In the genomic region with DNA sequence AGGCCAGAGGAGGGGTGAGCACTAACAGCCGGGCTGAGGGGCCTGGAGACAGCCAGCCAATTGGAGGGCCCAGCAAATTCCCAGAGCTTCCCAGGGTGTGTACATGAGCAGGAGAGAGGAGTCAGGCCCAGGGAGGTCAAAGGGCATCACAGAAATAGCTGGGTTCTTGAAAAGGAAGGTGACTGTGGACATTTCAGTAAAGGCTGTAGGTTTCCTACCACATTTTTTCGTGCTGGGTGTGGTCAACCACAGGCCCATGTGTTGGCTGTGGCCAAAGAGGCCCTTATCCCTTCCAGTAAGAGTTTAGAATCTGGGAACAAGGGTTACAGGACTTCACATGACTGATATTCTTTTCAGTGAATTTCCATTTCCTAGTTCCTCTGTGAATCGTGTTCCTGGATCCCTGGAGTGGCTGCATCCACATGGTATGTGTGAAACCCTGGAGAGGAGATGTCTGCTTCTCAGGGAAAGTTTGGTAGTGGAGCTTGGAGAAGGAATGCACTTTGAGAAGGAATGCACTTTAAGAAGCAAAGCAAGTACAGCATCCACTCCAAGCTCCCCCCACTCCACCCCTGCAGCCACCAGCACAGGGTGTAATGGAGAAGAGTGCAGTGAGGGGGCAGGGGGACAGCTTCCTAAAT, we compare ENCODE assay signal across 2 cellular contexts.
TF ChIP-seq lines count a peak whose summit lies in the region.

No MANE protein-coding gene starts in this region.

TF ChIP-seq in H1, 55 proteins besides CTCF, POLR2A, EP300 and RAD21:
- no peak for TF ChIP-seq HDAC2 (IDR thresholded peaks at IDR 0.05; ENCODE audit: borderline replicate concordance in 1 of 2, low read depth in 2 of 2, low read length in 2 of 2)
- no peak for TF ChIP-seq SRF (IDR thresholded peaks at IDR 0.05; ENCODE audit: low read depth, low read length)
- no peak for TF ChIP-seq SP4 (IDR thresholded peaks at IDR 0.05; ENCODE audit: low read length)
- TF ChIP-seq TBP (IDR thresholded peaks at IDR 0.05; ENCODE audit: low read depth, low read length): no peak
- no peak for TF ChIP-seq SAP30 (IDR thresholded peaks at IDR 0.05; ENCODE audit: insufficient read depth, insufficient replicate concordance, low read length)
- no peak for TF ChIP-seq NRF1 (IDR thresholded peaks at IDR 0.05; ENCODE audit: low read depth, low read length)
- TF ChIP-seq POU5F1 (IDR thresholded peaks at IDR 0.05; ENCODE audit: low read depth, low read length): no peak
- TF ChIP-seq SIN3A (conservative IDR thresholded peaks at IDR 0.05 in 1 of 2, IDR thresholded peaks at IDR 0.05 in 1 of 2; ENCODE audit: low read depth in 1 of 2, low read length in 2 of 2): no peak
- TF ChIP-seq POLR2AphosphoS5 (IDR thresholded peaks at IDR 0.05; ENCODE audit: low read depth, low read length): no peak
- no peak for TF ChIP-seq SP2 (IDR thresholded peaks at IDR 0.05; ENCODE audit: low read length)
- no peak for TF ChIP-seq TAF1 (IDR thresholded peaks at IDR 0.05; ENCODE audit: low read depth, low read length)
- no peak for TF ChIP-seq PHF8 (conservative IDR thresholded peaks at IDR 0.05; ENCODE audit: low read depth, low read length)
- no peak for TF ChIP-seq HDAC6 (IDR thresholded peaks at IDR 0.05; ENCODE audit: low read depth, low read length)
- TF ChIP-seq CTBP2 (IDR thresholded peaks at IDR 0.05; ENCODE audit: borderline replicate concordance, insufficient read depth, insufficient read length, low read length): no peak
- no peak for TF ChIP-seq CHD1 (IDR thresholded peaks at IDR 0.05; ENCODE audit: low read depth, low read length)
- no peak for TF ChIP-seq KDM4A (IDR thresholded peaks at IDR 0.05; ENCODE audit: low read depth, low read length, severe bottlenecking)
- no peak for TF ChIP-seq BACH1 (IDR thresholded peaks at IDR 0.05; ENCODE audit: low read length)
- TF ChIP-seq, protein P1, sequence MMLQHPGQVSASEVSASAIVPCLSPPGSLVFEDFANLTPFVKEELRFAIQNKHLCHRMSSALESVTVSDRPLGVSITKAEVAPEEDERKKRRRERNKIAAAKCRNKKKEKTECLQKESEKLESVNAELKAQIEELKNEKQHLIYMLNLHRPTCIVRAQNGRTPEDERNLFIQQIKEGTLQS (IDR thresholded peaks at IDR 0.05; ENCODE audit: insufficient read depth, low read depth, low read length): no peak

TF ChIP-seq in GM23338, 12 proteins besides CTCF, POLR2A, EP300 and RAD21:
- TF ChIP-seq ZNF114 (CRISPR knock-in tag; IDR thresholded peaks at IDR 0.05) (no peak), EZH2 (IDR thresholded peaks at IDR 0.05; ENCODE audit: low read depth, unreplicated experiment) (no peak), STAT1 (IDR thresholded peaks at IDR 0.05; ENCODE audit: unreplicated experiment) (no peak), JUNB (IDR thresholded peaks at IDR 0.05; ENCODE audit: unreplicated experiment) (no peak), ZNF331 (CRISPR knock-in tag; IDR thresholded peaks at IDR 0.05; ENCODE audit: low read depth) (no peak), EZH2phosphoT487 (IDR thresholded peaks at IDR 0.05; ENCODE audit: unreplicated experiment) (no peak)
- TF ChIP-seq, protein P2, sequence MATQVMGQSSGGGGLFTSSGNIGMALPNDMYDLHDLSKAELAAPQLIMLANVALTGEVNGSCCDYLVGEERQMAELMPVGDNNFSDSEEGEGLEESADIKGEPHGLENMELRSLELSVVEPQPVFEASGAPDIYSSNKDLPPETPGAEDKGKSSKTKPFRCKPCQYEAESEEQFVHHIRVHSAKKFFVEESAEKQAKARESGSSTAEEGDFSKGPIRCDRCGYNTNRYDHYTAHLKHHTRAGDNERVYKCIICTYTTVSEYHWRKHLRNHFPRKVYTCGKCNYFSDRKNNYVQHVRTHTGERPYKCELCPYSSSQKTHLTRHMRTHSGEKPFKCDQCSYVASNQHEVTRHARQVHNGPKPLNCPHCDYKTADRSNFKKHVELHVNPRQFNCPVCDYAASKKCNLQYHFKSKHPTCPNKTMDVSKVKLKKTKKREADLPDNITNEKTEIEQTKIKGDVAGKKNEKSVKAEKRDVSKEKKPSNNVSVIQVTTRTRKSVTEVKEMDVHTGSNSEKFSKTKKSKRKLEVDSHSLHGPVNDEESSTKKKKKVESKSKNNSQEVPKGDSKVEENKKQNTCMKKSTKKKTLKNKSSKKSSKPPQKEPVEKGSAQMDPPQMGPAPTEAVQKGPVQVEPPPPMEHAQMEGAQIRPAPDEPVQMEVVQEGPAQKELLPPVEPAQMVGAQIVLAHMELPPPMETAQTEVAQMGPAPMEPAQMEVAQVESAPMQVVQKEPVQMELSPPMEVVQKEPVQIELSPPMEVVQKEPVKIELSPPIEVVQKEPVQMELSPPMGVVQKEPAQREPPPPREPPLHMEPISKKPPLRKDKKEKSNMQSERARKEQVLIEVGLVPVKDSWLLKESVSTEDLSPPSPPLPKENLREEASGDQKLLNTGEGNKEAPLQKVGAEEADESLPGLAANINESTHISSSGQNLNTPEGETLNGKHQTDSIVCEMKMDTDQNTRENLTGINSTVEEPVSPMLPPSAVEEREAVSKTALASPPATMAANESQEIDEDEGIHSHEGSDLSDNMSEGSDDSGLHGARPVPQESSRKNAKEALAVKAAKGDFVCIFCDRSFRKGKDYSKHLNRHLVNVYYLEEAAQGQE (IDR thresholded peaks at IDR 0.05; ENCODE audit: unreplicated experiment): no peak
- TF ChIP-seq, protein P3, sequence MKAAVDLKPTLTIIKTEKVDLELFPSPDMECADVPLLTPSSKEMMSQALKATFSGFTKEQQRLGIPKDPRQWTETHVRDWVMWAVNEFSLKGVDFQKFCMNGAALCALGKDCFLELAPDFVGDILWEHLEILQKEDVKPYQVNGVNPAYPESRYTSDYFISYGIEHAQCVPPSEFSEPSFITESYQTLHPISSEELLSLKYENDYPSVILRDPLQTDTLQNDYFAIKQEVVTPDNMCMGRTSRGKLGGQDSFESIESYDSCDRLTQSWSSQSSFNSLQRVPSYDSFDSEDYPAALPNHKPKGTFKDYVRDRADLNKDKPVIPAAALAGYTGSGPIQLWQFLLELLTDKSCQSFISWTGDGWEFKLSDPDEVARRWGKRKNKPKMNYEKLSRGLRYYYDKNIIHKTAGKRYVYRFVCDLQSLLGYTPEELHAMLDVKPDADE (IDR thresholded peaks at IDR 0.05): no peak
